17 cellular contexts compared by ENCODE assay signal in the genomic region with DNA sequence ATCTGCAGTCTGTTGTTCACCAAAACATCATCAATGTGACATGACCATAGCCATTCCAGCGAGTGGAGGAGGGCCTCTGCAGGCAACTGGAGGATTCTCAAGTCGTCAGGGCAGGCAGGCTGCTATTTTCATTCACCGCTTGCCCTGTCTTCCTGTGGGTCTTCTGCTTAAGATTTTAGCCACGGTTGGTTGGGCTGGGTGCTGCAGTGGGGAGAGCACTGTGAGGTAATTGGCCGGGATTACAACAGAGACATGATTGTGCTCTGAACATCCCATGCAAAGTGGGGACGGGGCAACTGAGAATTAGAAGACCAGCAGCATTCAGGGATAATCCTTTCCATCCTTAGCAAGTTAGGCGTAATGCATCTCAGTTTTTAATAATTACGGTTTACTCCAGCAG.
A peak's percentile ranks its signal among the peaks of the same experiment; 100 is the strongest.
DNase-seq lines count a peak whose midpoint lies in the region; ATAC-seq and TF ChIP-seq lines count a peak whose summit lies in the region.
"Had no signal": no experiment of that assay in that cellular context is flagged by ENCODE, and none has a peak within 500 bp of the region (broad histone marks: within the 10 kb centered on the region; RNA-seq: fewer than 3 reads in every experiment).

No MANE protein-coding gene starts in this region.

- intact Hi-C loops in OCI-LY7 (cut with micrococcal nuclease; ENCODE audit: unreplicated experiment), result loop anchor here (10.0 kb wide), 1 partner anchor 213 kb away; no protein-coding TSS in a partner anchor
- intact Hi-C loops in sigmoid colon (cut with DNase I), result no loop called here

- CTCF ChIA-PET in OCI-LY7 (lab: Charles Lee; ENCODE audit: unreplicated experiment), result interaction anchor here (0.6 kb wide), 1 partner anchor 9 kb away, joined by 4 read pairs; no protein-coding TSS in a partner anchor

- no peaks in the 10 kb centered on the region for H3K9me3 Mint-ChIP-seq in neural progenitor cell

- H3K4me1 Mint-ChIP-seq in neural progenitor cell, result peaks cover 33% of the 10 kb centered on the region

- H3F3A ChIP-seq in neural progenitor cell (ENCODE audit: low read depth), result no peaks in the 10 kb centered on the region

- no peak for ATAC-seq in GM19351 (IDR thresholded peaks at IDR 0.05; ENCODE audit: unreplicated experiment)
- ATAC-seq: Panc1 had no signal

- H3K4me2 ChIP-seq in OCI-LY7 (ENCODE audit: low read length) (peak overlapping the region; percentile 54), neural progenitor cell (peak overlapping the region; percentile 10)

- no peak overlapping the region for H3K9ac ChIP-seq in neural progenitor cell

- WGBS in sigmoid colon, 2 donors, result 82 to 89% methylated on average over 8 of the region's 8 CpGs

- H4K20me1 ChIP-seq in OCI-LY7 (ENCODE audit: insufficient read depth, low read length) (no peaks in the 10 kb centered on the region), neural progenitor cell (ENCODE audit: low read depth) (peaks cover 4% of the 10 kb centered on the region)

- H3K4me3 ChIP-seq in OCI-LY7 (ENCODE audit: low read depth, low read length, poor library complexity, severe bottlenecking), result peak overlapping the region; percentile 28
- no peak overlapping the region for H3K4me3 ChIP-seq in neural progenitor cell
- H3K4me3 ChIP-seq in sigmoid colon, result no peak overlapping the region
- no peak overlapping the region for H3K4me3 ChIP-seq in BE2C (ENCODE audit: low read depth, low read length)

- H3K79me2 ChIP-seq in OCI-LY7 (ENCODE audit: insufficient read depth, low read depth, low read length) (no peaks in the 10 kb centered on the region), neural progenitor cell (ENCODE audit: low read depth) (no peaks in the 10 kb centered on the region)

- no peak for TF ChIP-seq EP300 in sigmoid colon (IDR thresholded peaks at IDR 0.05)

- H3K27me3 ChIP-seq in neural progenitor cell (no peaks in the 10 kb centered on the region), sigmoid colon (no peaks in the 10 kb centered on the region), BE2C (no peaks in the 10 kb centered on the region)

- H3K36me3 Mint-ChIP-seq in neural progenitor cell, result no peaks in the 10 kb centered on the region

- H3K9me3 ChIP-seq in OCI-LY7 (ENCODE audit: low read length) (no peaks in the 10 kb centered on the region), neural progenitor cell (ENCODE audit: low read depth) (no peaks in the 10 kb centered on the region), sigmoid colon (no peaks in the 10 kb centered on the region), BE2C (no peaks in the 10 kb centered on the region)

- H2AFZ ChIP-seq in OCI-LY7 (ENCODE audit: low read length), result no peak overlapping the region; the same call in 1 of the 2 replicates
- H2AFZ ChIP-seq in neural progenitor cell (replicated peaks), result no peak overlapping the region

- TF ChIP-seq CTCF in OCI-LY7 (conservative IDR thresholded peaks at IDR 0.05; ENCODE audit: low read length) (no peak), neural progenitor cell (IDR thresholded peaks at IDR 0.05) (no peak), sigmoid colon (IDR thresholded peaks at IDR 0.05) (no peak), BE2C (IDR thresholded peaks at IDR 0.05; ENCODE audit: low read depth, low read length) (no peak)

- no TSS peak for BruUV-seq in OCI-LY7 (replicated peaks; lab: Mats Ljungman, UMichigan)

- no peaks in the 10 kb centered on the region for H3K9me2 ChIP-seq in OCI-LY7 (ENCODE audit: insufficient read depth, low read length)

- H3K36me3 ChIP-seq in OCI-LY7 (ENCODE audit: insufficient read depth, low read length) (no peaks in the 10 kb centered on the region), neural progenitor cell (no peaks in the 10 kb centered on the region), sigmoid colon (no peaks in the 10 kb centered on the region), BE2C (no peaks in the 10 kb centered on the region)

- POLR2A ChIA-PET in OCI-LY7 (lab: Charles Lee), result interaction anchor here (1.4 to 2.4 kb wide), 2 partner anchors 12 to 14 kb away, joined by 3 to 16 read pairs; no protein-coding TSS in a partner anchor

- H3K4me1 ChIP-seq in OCI-LY7 (ENCODE audit: insufficient read depth, low read length, poor library complexity, severe bottlenecking) (peaks cover 67% of the 10 kb centered on the region), neural progenitor cell (peaks cover 22% of the 10 kb centered on the region), sigmoid colon (no peaks in the 10 kb centered on the region), BE2C (no peaks in the 10 kb centered on the region)

- no peak overlapping the region for H3K4me3 Mint-ChIP-seq in neural progenitor cell
- H3K4me3 Mint-ChIP-seq: CD8-positive, alpha-beta memory T cell had no signal

- peak overlapping the region; percentile 18 for H3K27ac Mint-ChIP-seq in neural progenitor cell

- no peak for TF ChIP-seq POLR2A in sigmoid colon (IDR thresholded peaks at IDR 0.05)

- DNase-seq in OCI-LY7 (ENCODE audit: low spot score) (peak; percentile 76), globus pallidus (ENCODE audit: low spot score) (peak; percentile 74), neural progenitor cell (ENCODE audit: low spot score) (peak; percentile 52), sigmoid colon (no peak), COLO668 (lab: John Stamatoyannopoulos, UW; ENCODE audit: unreplicated experiment) (no peak), BE2C (no peak)
- DNase-seq: CD8-positive, alpha-beta memory T cell; DND-41; GF-D8; KBM-7; MV-4-11; NCI-H1417 treated with DMSO at 0.1 percent for 48 hours; NCI-H2029 treated with DMSO at 0.1 percent for 48 hours; NCI-H446 treated with DMSO at 0.1 percent for 48 hours; NCI-H774 had no signal

- peak overlapping the region; percentile 68 for H3K27ac ChIP-seq in OCI-LY7 (ENCODE audit: low read depth, low read length, poor library complexity, severe bottlenecking)
- H3K27ac ChIP-seq in neural progenitor cell, result no peak overlapping the region
- no peak overlapping the region for H3K27ac ChIP-seq in sigmoid colon

- H3K27me3 Mint-ChIP-seq in neural progenitor cell (ENCODE audit: insufficient read depth, low read depth), result peaks cover 11% of the 10 kb centered on the region

Comparison
In these comparisons a context has a peak if more than half of its experiments do, and no peak if none do; other contexts are left out.
1. DNase-seq: peak in OCI-LY7 (single experiment), globus pallidus (single experiment) and neural progenitor cell (single experiment); none in sigmoid colon (single experiment), COLO668 (single experiment) and BE2C (single experiment).